26 cellular contexts compared by ENCODE assay signal in the genomic region with DNA sequence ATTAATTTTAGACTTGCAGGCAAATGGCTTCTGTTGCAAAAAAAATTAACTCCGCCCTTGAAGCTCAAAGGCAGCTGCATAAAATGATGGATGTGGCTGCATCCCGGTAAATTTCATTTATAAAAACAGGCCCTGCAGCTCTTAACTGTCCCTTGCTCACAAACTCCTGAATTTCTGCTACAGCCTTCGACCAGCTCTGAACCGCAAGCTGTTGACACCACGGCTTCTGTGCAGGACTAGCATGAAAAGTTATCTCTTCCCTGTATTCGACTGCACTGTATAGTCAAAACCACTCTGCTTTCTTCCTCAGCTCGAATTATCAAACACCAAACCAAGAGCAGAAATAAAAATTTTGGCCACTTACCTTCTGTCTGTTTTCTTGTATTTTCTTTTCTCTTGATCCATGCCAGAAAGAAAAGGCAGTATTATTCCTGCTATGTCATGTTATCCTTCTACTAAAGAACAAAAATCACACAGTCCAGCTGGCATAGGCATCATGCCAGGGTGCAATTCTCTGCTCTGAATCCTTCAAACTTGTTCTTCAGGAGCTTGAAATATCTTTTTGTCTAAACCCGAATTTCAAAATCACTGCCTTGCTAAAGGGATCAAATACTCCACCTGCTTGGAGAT.
DNase-seq lines count a peak whose midpoint lies in the region; ATAC-seq and TF ChIP-seq lines count a peak whose summit lies in the region.
"Had no signal": no experiment of that assay in that cellular context is flagged by ENCODE, and none has a peak within 500 bp of the region (broad histone marks: within the 10 kb centered on the region; RNA-seq: fewer than 3 reads in every experiment).

No MANE protein-coding gene starts in this region.

- no peak for TF ChIP-seq EP300 in transverse colon (IDR thresholded peaks at IDR 0.05; ENCODE audit: low read depth)

- no peak for DNase-seq in WTC11 (ENCODE audit: low spot score)
- peak in 39 of 42 donors; percentile 14 to 84 (median 52) for DNase-seq in head of caudate nucleus
- DNase-seq in posterior cingulate gyrus: peak in 9 of 10 donors; percentile 14 to 86 (median 57)
- DNase-seq in transverse colon: no peak
- no peak for DNase-seq in HT-29 (ENCODE audit: low spot score)
- DNase-seq: ACHN; activated CD8-positive, alpha-beta T cell treated with anti-CD3 and anti-CD28 coated beads, Interleukin-2, amount 10 ng/mL, durations not matched to agents 7 days and 5 days; activated effector memory CD4-positive, alpha-beta T cell treated with Interleukin-2 at 50 U/mL for 16 hours; activated naive CD8-positive, alpha-beta T cell treated with anti-CD3 and anti-CD28 coated beads for 36 hours; DMS79; GF-D8; glutamatergic neuron; H9; left cardiac atrium; mammary epithelial cell; NCI-H1092 treated with DMSO at 0.1 percent for 48 hours; NCI-H2029; NCI-H748 treated with DMSO at 0.1 percent for 48 hours; RPMI8226; stimulated activated CD4-positive, alpha-beta T cell treated with anti-CD3 and anti-CD28 coated beads, Interleukin-15, amount 100 ng/mL, for 24 hours; stimulated activated naive CD4-positive, alpha-beta T cell had no signal

- H3K4me3 Mint-ChIP-seq in WTC11: no peak overlapping the region
- H3K4me3 Mint-ChIP-seq: activated CD8-positive, alpha-beta T cell treated with anti-CD3 and anti-CD28 coated beads, Interleukin-2, amount 10 ng/mL, durations not matched to agents 7 days and 5 days; activated naive CD8-positive, alpha-beta T cell treated with anti-CD3 and anti-CD28 coated beads for 36 hours; H9 had no signal

- H3K4me3 ChIP-seq in BLaER1 (no peak overlapping the region), transverse colon (no peak overlapping the region)
- H3K4me3 ChIP-seq: BLaER1 treated with 17β-estradiol and CSF1 and Interleukin-3, amounts not matched to agents 10 nM and 100 nM; SK-N-MC had no signal

- no peak for TF ChIP-seq POLR2A in transverse colon (IDR thresholded peaks at IDR 0.05)

- no peak overlapping the region for H3K9ac ChIP-seq in BLaER1
- H3K9ac ChIP-seq: BLaER1 treated with 17β-estradiol and CSF1 and Interleukin-3, amounts not matched to agents 10 nM and 100 nM had no signal

- in situ Hi-C loops in transverse colon (cut with MboI; ENCODE audit: low pct_ligation_motif_present in 1 of 4, low pct_unique_long_range_greater_than_20kb in 1 of 4, low sequenced_read_pairs in 3 of 4): no loop called here

- POLR2A ChIA-PET in WTC11 (lab: Charles Lee): no interaction called here

- H3K27ac ChIP-seq in BLaER1 (no peak overlapping the region), transverse colon (no peak overlapping the region)
- H3K27ac ChIP-seq: BLaER1 treated with 17β-estradiol and CSF1 and Interleukin-3, amounts not matched to agents 10 nM and 100 nM; neutrophil; SK-N-MC had no signal

- peaks cover 7% of the 10 kb centered on the region; the same call in 1 of the 2 replicates for H3K9me3 Mint-ChIP-seq in WTC11
- H3K9me3 Mint-ChIP-seq: activated naive CD8-positive, alpha-beta T cell treated with anti-CD3 and anti-CD28 coated beads for 36 hours had no signal

- no peaks in the 10 kb centered on the region for H4K20me1 ChIP-seq in BLaER1
- H4K20me1 ChIP-seq: BLaER1 treated with 17β-estradiol and CSF1 and Interleukin-3, amounts not matched to agents 10 nM and 100 nM had no signal

- peaks cover 5% of the 10 kb centered on the region for H3K4me1 Mint-ChIP-seq in WTC11
- H3K4me1 Mint-ChIP-seq: activated naive CD8-positive, alpha-beta T cell treated with anti-CD3 and anti-CD28 coated beads for 36 hours had no signal

- no peaks in the 10 kb centered on the region for H3K27me3 ChIP-seq in BLaER1
- H3K27me3 ChIP-seq in transverse colon: no peaks in the 10 kb centered on the region
- H3K27me3 ChIP-seq: BLaER1 treated with 17β-estradiol and CSF1 and Interleukin-3, amounts not matched to agents 10 nM and 100 nM; neutrophil had no signal

- CTCF ChIA-PET in WTC11 (lab: Charles Lee): interaction anchor here (1.2 kb wide), 1 partner anchor 74 kb away, joined by 5 read pairs; no protein-coding TSS in a partner anchor

- no peak for TF ChIP-seq CTCF in WTC11 (IDR thresholded peaks at IDR 0.05)
- TF ChIP-seq CTCF in transverse colon (IDR thresholded peaks at IDR 0.05): no peak

- 59 to 70% methylated on average over 5 to 8 of the region's 8 CpGs for WGBS in transverse colon (ENCODE audit: low coverage in 1 of 2), 2 donors

- H3K27ac Mint-ChIP-seq in WTC11: peak overlapping the region; percentile 38; the same call in 1 of the 2 replicates
- H3K27ac Mint-ChIP-seq: activated CD8-positive, alpha-beta T cell treated with anti-CD3 and anti-CD28 coated beads, Interleukin-2, amount 10 ng/mL, durations not matched to agents 7 days and 5 days; activated naive CD8-positive, alpha-beta T cell treated with anti-CD3 and anti-CD28 coated beads for 36 hours had no signal

- peaks cover 9% of the 10 kb centered on the region for H3K4me1 ChIP-seq in BLaER1
- H3K4me1 ChIP-seq in transverse colon: no peaks in the 10 kb centered on the region

- peak overlapping the region; percentile 38 for H3K4me2 ChIP-seq in BLaER1

- no peaks in the 10 kb centered on the region for H3K36me3 Mint-ChIP-seq in WTC11
- H3K36me3 Mint-ChIP-seq: activated naive CD8-positive, alpha-beta T cell treated with anti-CD3 and anti-CD28 coated beads for 36 hours had no signal

- no peaks in the 10 kb centered on the region for H3K9me3 ChIP-seq in BLaER1
- no peaks in the 10 kb centered on the region for H3K9me3 ChIP-seq in transverse colon
- H3K9me3 ChIP-seq: BLaER1 treated with 17β-estradiol and CSF1 and Interleukin-3, amounts not matched to agents 10 nM and 100 nM; neutrophil had no signal

- H3K27me3 Mint-ChIP-seq in WTC11 (ENCODE audit: low read depth): no peaks in the 10 kb centered on the region
- H3K27me3 Mint-ChIP-seq: activated naive CD8-positive, alpha-beta T cell treated with anti-CD3 and anti-CD28 coated beads for 36 hours had no signal

- intact Hi-C loops in head of caudate nucleus (cut with DNase I) (loop anchor here (10.0 kb wide), 1 partner anchor 172 kb away; no protein-coding TSS in a partner anchor), posterior cingulate gyrus (cut with DNase I) (loop anchor here (10.0 kb wide), 1 partner anchor 172 kb away; no protein-coding TSS in a partner anchor), transverse colon (cut with DNase I; ENCODE audit: low total_unique reads) (no loop called here)

- no peak for ATAC-seq in WTC11
- ATAC-seq in GM18909 (IDR thresholded peaks at IDR 0.05; ENCODE audit: poor library complexity, unreplicated experiment): no peak
- ATAC-seq: activated CD8-positive, alpha-beta T cell treated with anti-CD3 and anti-CD28 coated beads, Interleukin-2, amount 10 ng/mL, durations not matched to agents 7 days and 5 days; left cardiac atrium had no signal

- H3K36me3 ChIP-seq in BLaER1 (no peaks in the 10 kb centered on the region), transverse colon (no peaks in the 10 kb centered on the region)
- H3K36me3 ChIP-seq: BLaER1 treated with 17β-estradiol and CSF1 and Interleukin-3, amounts not matched to agents 10 nM and 100 nM; neutrophil had no signal

TF ChIP-seq in WTC11, 78 proteins besides CTCF, POLR2A, EP300 and RAD21 (continues in another document):
- no peak for TF ChIP-seq ZNF263 (CRISPR knock-in tag; IDR thresholded peaks at IDR 0.05; ENCODE audit: low read depth)
- TF ChIP-seq, protein P1, sequence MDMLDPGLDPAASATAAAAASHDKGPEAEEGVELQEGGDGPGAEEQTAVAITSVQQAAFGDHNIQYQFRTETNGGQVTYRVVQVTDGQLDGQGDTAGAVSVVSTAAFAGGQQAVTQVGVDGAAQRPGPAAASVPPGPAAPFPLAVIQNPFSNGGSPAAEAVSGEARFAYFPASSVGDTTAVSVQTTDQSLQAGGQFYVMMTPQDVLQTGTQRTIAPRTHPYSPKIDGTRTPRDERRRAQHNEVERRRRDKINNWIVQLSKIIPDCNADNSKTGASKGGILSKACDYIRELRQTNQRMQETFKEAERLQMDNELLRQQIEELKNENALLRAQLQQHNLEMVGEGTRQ (CRISPR knock-in tag; IDR thresholded peaks at IDR 0.05): no peak
- TF ChIP-seq, protein P2, sequence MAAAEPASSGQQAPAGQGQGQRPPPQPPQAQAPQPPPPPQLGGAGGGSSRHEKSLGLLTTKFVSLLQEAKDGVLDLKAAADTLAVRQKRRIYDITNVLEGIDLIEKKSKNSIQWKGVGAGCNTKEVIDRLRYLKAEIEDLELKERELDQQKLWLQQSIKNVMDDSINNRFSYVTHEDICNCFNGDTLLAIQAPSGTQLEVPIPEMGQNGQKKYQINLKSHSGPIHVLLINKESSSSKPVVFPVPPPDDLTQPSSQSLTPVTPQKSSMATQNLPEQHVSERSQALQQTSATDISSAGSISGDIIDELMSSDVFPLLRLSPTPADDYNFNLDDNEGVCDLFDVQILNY (CRISPR knock-in tag; IDR thresholded peaks at IDR 0.05): no peak
- TF ChIP-seq ELF4 (CRISPR knock-in tag; IDR thresholded peaks at IDR 0.05; ENCODE audit: low read depth): no peak
- no peak for TF ChIP-seq GABPB1 (CRISPR knock-in tag; IDR thresholded peaks at IDR 0.05)
- TF ChIP-seq TP53 (CRISPR knock-in tag; IDR thresholded peaks at IDR 0.05): no peak
- TF ChIP-seq ZNF219 (CRISPR knock-in tag; IDR thresholded peaks at IDR 0.05; ENCODE audit: borderline replicate concordance): no peak
- TF ChIP-seq ZNF138 (CRISPR knock-in tag; conservative IDR thresholded peaks at IDR 0.05): no peak
- no peak for TF ChIP-seq ZBTB21 (CRISPR knock-in tag; IDR thresholded peaks at IDR 0.05; ENCODE audit: borderline replicate concordance)
- TF ChIP-seq, protein P3, sequence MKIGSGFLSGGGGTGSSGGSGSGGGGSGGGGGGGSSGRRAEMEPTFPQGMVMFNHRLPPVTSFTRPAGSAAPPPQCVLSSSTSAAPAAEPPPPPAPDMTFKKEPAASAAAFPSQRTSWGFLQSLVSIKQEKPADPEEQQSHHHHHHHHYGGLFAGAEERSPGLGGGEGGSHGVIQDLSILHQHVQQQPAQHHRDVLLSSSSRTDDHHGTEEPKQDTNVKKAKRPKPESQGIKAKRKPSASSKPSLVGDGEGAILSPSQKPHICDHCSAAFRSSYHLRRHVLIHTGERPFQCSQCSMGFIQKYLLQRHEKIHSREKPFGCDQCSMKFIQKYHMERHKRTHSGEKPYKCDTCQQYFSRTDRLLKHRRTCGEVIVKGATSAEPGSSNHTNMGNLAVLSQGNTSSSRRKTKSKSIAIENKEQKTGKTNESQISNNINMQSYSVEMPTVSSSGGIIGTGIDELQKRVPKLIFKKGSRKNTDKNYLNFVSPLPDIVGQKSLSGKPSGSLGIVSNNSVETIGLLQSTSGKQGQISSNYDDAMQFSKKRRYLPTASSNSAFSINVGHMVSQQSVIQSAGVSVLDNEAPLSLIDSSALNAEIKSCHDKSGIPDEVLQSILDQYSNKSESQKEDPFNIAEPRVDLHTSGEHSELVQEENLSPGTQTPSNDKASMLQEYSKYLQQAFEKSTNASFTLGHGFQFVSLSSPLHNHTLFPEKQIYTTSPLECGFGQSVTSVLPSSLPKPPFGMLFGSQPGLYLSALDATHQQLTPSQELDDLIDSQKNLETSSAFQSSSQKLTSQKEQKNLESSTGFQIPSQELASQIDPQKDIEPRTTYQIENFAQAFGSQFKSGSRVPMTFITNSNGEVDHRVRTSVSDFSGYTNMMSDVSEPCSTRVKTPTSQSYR (CRISPR knock-in tag; IDR thresholded peaks at IDR 0.05): no peak
- no peak for TF ChIP-seq GTF2I (CRISPR knock-in tag; conservative IDR thresholded peaks at IDR 0.05)

Comparison
In these comparisons a context has a peak if more than half of its experiments do, and no peak if none do; other contexts are left out.
1. DNase-seq: peak in head of caudate nucleus (39 of 42) and posterior cingulate gyrus (9 of 10); none in WTC11 (single experiment), transverse colon (single experiment) and HT-29 (single experiment).